Comparison of ENCODE assay signal across 15 cellular contexts in the genomic region with DNA sequence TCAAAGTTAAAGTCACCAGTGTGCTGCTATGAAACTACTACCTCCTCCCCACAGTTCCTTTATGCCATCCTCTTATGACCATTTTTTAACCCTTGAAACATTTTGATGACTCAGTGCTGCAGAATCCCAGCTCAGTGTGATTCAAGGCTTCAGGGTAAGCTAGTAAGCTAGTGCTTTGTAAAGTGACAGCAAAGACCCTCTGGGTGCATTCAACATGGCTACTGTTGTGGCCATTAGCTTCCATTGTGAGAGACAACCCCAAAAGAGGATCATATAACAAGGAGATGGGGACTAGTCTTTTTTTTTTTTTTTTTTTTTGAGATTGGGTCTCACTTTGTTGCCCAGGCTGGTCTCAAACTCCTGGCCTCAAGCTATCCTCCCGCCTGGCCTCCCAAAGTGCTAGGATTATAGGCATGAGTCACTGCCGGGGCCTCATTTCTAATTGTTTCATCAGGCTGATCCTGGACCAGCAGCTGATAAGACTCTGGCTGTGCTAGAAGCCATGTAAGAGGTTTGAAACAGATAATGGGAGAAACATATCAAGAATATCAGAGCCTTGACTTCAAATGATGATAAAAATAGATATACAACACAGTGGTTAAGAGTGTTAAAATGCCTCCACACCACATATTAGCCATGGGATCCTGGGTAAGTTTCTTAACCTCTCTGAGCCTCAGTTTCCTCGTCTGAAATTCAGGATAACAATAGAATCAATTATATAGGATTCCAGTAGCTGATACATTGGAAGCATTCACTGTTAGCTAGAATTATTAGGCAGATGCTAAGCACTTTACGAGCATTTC.
A peak's percentile ranks its signal among the peaks of the same experiment; 100 is the strongest.
DNase-seq lines count a peak whose midpoint lies in the region; ATAC-seq and TF ChIP-seq lines count a peak whose summit lies in the region.
"Had no signal": no experiment of that assay in that cellular context is flagged by ENCODE, and none has a peak within 500 bp of the region (broad histone marks: within the 10 kb centered on the region; RNA-seq: fewer than 3 reads in every experiment).

No MANE protein-coding gene starts in this region.

- no peak overlapping the region for H3K14ac ChIP-seq in mesenchymal stem cell (ENCODE audit: low read length in 2 of 2)

- no peak for TF ChIP-seq CTCF in NB4 (IDR thresholded peaks at IDR 0.05; ENCODE audit: low read depth, low read length)

- H3K36me3 ChIP-seq in GM23248 (ENCODE audit: low read depth) (no peaks in the 10 kb centered on the region), mesenchymal stem cell (ENCODE audit: control insufficient read depth in 1 of 2, insufficient read depth in 2 of 2, low read depth in 1 of 2, low read length in 2 of 2) (no peaks in the 10 kb centered on the region)
- H3K36me3 ChIP-seq: pancreas, upper lobe of left lung had no signal

- peak overlapping the region in 1 of 2 experiments; percentile 46 for H3K18ac ChIP-seq in mesenchymal stem cell (ENCODE audit: low read depth in 1 of 2, low read length in 2 of 2)

- H4K8ac ChIP-seq in mesenchymal stem cell (ENCODE audit: low read length) = no peak overlapping the region

- peak overlapping the region in 1 of 2 experiments; percentile 10 for H3K4ac ChIP-seq in mesenchymal stem cell (ENCODE audit: low read depth in 1 of 2, low read length in 2 of 2)

- DNase-seq in GM23248 (peak; percentile 70), NB4 (ENCODE audit: low read depth) (peak; percentile 80), amniotic epithelial cell (ENCODE audit: low read depth) (peak; percentile 88), mesenchymal stem cell (peak; percentile 74)
- DNase-seq in stimulated activated CD4-positive, alpha-beta T cell treated with anti-CD3 and anti-CD28 coated beads, Interleukin-15, amount 100 ng/mL, for 24 hours = no peak
- DNase-seq: activated CD4-positive, alpha-beta T cell treated with anti-CD3 and anti-CD28 coated beads for 1 hour; activated gamma-delta T cell treated with Interleukin-2 at 50 U/mL for 16 hours; effector memory CD8-positive, alpha-beta T cell; kidney glomerular epithelial cell; MM.1S; pancreas; upper lobe of left lung had no signal

- no peak overlapping the region for H2BK120ac ChIP-seq in mesenchymal stem cell (ENCODE audit: low read depth, low read length)

- no peak overlapping the region for H2BK15ac ChIP-seq in mesenchymal stem cell (ENCODE audit: low read depth, poor library complexity, severe bottlenecking)

- no peak overlapping the region for H2BK5ac ChIP-seq in mesenchymal stem cell (ENCODE audit: low read depth, low read length, poor library complexity, severe bottlenecking)

- no peaks in the 10 kb centered on the region for H3K79me2 ChIP-seq in GM23248 (ENCODE audit: insufficient read depth)

- H3F3A ChIP-seq in GM23248 (ENCODE audit: insufficient read depth) = peaks cover 38% of the 10 kb centered on the region

- H3K79me1 ChIP-seq in mesenchymal stem cell (replicated peaks; ENCODE audit: low read length, poor library complexity, severe bottlenecking) = peaks cover 11% of the 10 kb centered on the region

- H3K27me3 ChIP-seq in GM23248 (replicated peaks; ENCODE audit: insufficient read depth) (no peaks in the 10 kb centered on the region), mesenchymal stem cell (ENCODE audit: control insufficient read depth in 1 of 2, insufficient read depth in 1 of 2, low read length in 2 of 2) (no peaks in the 10 kb centered on the region)
- H3K27me3 ChIP-seq: pancreas, upper lobe of left lung had no signal

- in situ Hi-C loops in GM23248 (cut with MboI) = no loop called here

- no peak for ATAC-seq in GM19452 (IDR thresholded peaks at IDR 0.05; ENCODE audit: unreplicated experiment)
- no peak for ATAC-seq in HG02870 (IDR thresholded peaks at IDR 0.05; ENCODE audit: unreplicated experiment)
- ATAC-seq in GM18870 (IDR thresholded peaks at IDR 0.05; ENCODE audit: unreplicated experiment) = no peak
- ATAC-seq: effector memory CD8-positive, alpha-beta T cell; pancreas had no signal

- H3K9ac ChIP-seq in GM23248 (0 out of 2 replicates have a peak overlapping the region, but pooled peaks have one; percentile 0), mesenchymal stem cell (ENCODE audit: low read length) (peak overlapping the region; percentile 5)

- H3K4me3 ChIP-seq in GM23248 (no peak overlapping the region), NB4 (ENCODE audit: low read depth, low read length) (no peak overlapping the region), mesenchymal stem cell (ENCODE audit: insufficient read depth in 1 of 2, low read depth in 1 of 2, low read length in 2 of 2) (no peak overlapping the region)
- H3K4me3 ChIP-seq: pancreas, upper lobe of left lung had no signal

- no peak for TF ChIP-seq POLR2A in NB4 (IDR thresholded peaks at IDR 0.05; ENCODE audit: extremely low read depth, insufficient read length)

- H2BK12ac ChIP-seq in mesenchymal stem cell (ENCODE audit: low read length in 2 of 2) = no peak overlapping the region

- H3K9me3 ChIP-seq in GM23248 (ENCODE audit: low read depth) = no peaks in the 10 kb centered on the region
- H3K9me3 ChIP-seq in mesenchymal stem cell (ENCODE audit: control insufficient read depth, low read length) = no peaks in the 10 kb centered on the region
- H3K9me3 ChIP-seq: pancreas, upper lobe of left lung had no signal

- peaks cover 64% of the 10 kb centered on the region for H3K4me1 ChIP-seq in GM23248 (ENCODE audit: insufficient read depth)
- peaks cover 32% of the 10 kb centered on the region for H3K4me1 ChIP-seq in mesenchymal stem cell (ENCODE audit: control insufficient read depth, insufficient read depth, low read depth, low read length)

- H2AK5ac ChIP-seq in mesenchymal stem cell (ENCODE audit: low read length, severe bottlenecking) = no peak overlapping the region

- 43 to 45% methylated on average over 4 of the region's 4 CpGs for whole genome bisulfite sequencing in GM23248 (ENCODE audit: low coverage in 1 of 2, low lambda C conversion rate in 2 of 2, missing lambda C conversion rate in 2 of 2), 2 experiments
- WGBS in mesenchymal stem cell = 6% methylated on average over 2 of the region's 4 CpGs

- no peak overlapping the region for H4K91ac ChIP-seq in mesenchymal stem cell (ENCODE audit: low read length)

- H3K4me2 ChIP-seq in GM23248 (ENCODE audit: unreplicated experiment) (peak overlapping the region; percentile 44), mesenchymal stem cell (ENCODE audit: low read length, poor library complexity, severe bottlenecking) (no peak overlapping the region)

- H3K27ac ChIP-seq in GM23248 (no peak overlapping the region), mesenchymal stem cell (ENCODE audit: low read length, poor library complexity, severe bottlenecking) (no peak overlapping the region)
- H3K27ac ChIP-seq: pancreas, upper lobe of left lung had no signal

- no peaks in the 10 kb centered on the region for H3K9me2 ChIP-seq in GM23248 (ENCODE audit: insufficient read depth)

- H4K20me1 ChIP-seq in GM23248 (ENCODE audit: insufficient read depth) = no peaks in the 10 kb centered on the region

- H2AFZ ChIP-seq in GM23248 (no peak overlapping the region), mesenchymal stem cell (ENCODE audit: low read depth, low read length) (no peak overlapping the region)

- no peak overlapping the region for H3K23ac ChIP-seq in mesenchymal stem cell (ENCODE audit: low read length in 2 of 2)
